In the genomic region with DNA sequence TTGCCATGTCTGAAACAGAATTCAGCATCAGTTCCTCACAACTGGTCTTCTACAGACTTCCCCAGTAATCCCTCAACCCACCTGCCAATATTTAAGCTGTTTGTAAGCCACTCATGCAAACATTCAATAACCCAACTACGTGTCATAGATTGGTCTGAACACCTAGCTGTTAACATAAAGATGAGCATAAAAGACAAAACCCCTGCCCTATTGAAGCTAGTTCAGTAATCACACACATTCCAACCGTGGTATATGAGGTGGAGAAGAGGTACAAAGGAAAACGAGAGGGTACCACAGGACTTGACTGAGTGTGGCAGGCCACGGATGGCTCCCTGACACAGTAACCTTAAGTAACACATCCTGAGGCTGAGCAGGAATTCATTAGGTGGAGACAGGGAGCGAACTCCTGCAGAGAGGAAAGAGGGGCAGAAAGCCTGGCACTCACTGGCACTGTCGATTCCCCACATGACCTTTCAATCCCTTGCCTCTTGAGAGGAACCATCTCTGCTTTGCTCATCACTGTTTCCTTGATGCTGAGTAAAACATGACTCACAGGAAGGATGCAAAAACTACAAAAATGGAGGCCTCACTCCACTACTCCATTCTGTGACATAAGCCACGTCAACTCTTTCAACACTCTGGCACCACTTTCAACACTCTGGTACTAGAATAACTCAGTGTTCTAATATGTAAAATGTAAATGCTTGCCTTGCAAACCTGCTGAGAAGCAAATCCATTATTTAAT, we compare ENCODE assay signal across 9 cellular contexts. TPM values are rescaled to one million over a fixed set of nuclear protein-coding genes. Genes with fewer than 3 reads are reported as not detected.
A peak's percentile ranks its signal among the peaks of the same experiment; 100 is the strongest.
DNase-seq lines count a peak whose midpoint lies in the region; ATAC-seq lines count a peak whose summit lies in the region.
"Had no signal": no experiment of that assay in that cellular context is flagged by ENCODE, and none has a peak within 500 bp of the region (broad histone marks: within the 10 kb centered on the region; RNA-seq: fewer than 3 reads in every experiment).

No MANE protein-coding gene starts in this region.

- H3K36me3 ChIP-seq in SJCRH30 = peaks cover 49% of the 10 kb centered on the region

- peak overlapping the region; percentile 98 for H3K4me3 Mint-ChIP-seq in T-helper 17 cell

- no peaks in the 10 kb centered on the region for H3K27me3 ChIP-seq in SJCRH30

- no peak overlapping the region for H3K4me3 ChIP-seq in SJCRH30

- peak; percentile 40 for DNase-seq in activated CD4-positive, alpha-beta T cell treated with anti-CD3 and anti-CD28 coated beads for 48 hours
- DNase-seq in activated CD4-positive, alpha-beta T cell treated with anti-CD3 and anti-CD28 coated beads, Interleukin-2, amount 50 U/mL, for 4 hours = no peak
- DNase-seq in T-helper 17 cell (no peak), fibroblast of peridontal ligament (ENCODE audit: extremely low read depth) (peak; percentile 79), SJCRH30 (no peak)
- DNase-seq in stimulated activated naive CD8-positive, alpha-beta T cell treated with anti-CD3 and anti-CD28 coated beads, Interleukin-15, Interleukin-2, amounts not matched to agents 100 U/mL and 50 U/mL, for 24 hours = peak; percentile 37
- DNase-seq in activated effector memory CD4-positive, alpha-beta T cell treated with Interleukin-2 at 50 U/mL for 16 hours = no peak
- DNase-seq: NCI-H345 had no signal

- H3K9me3 ChIP-seq in T-helper 17 cell (ENCODE audit: control insufficient read depth, low read length, poor library complexity, severe bottlenecking) (no peaks in the 10 kb centered on the region), SJCRH30 (replicated peaks) (no peaks in the 10 kb centered on the region)

- peaks cover 24% of the 10 kb centered on the region for H3K4me1 Mint-ChIP-seq in T-helper 17 cell

- peak overlapping the region; percentile 98 for H3K27ac Mint-ChIP-seq in T-helper 17 cell

- peaks cover 9% of the 10 kb centered on the region for H3K36me3 Mint-ChIP-seq in T-helper 17 cell (ENCODE audit: low read depth)

- no peaks in the 10 kb centered on the region for H3K27me3 Mint-ChIP-seq in T-helper 17 cell

- H3K27ac ChIP-seq in SJCRH30 = no peak overlapping the region

- no peak for ATAC-seq in T-helper 17 cell
- ATAC-seq in stimulated activated naive CD8-positive, alpha-beta T cell treated with anti-CD3 and anti-CD28 coated beads, Interleukin-15, Interleukin-2, amounts not matched to agents 100 U/mL and 50 U/mL, for 24 hours = peak; percentile 58
- ATAC-seq in GM18868 (IDR thresholded peaks at IDR 0.05; ENCODE audit: unreplicated experiment) = no peak

- no peaks in the 10 kb centered on the region for H3K4me1 ChIP-seq in SJCRH30

RNA-seq across cellular contexts. Expression of a gene that starts 31.3 kb away (rescaled TPM):
- total RNA-seq in T-helper 17 cell = 100 to 1,000 TPM; 117 TPM
- total RNA-seq in SJCRH30 (2014; rRNA removed; shearing (Covaris generic)) = 268 and 271 TPM in 2 replicates

Comparison
In these comparisons a context has a peak if more than half of its experiments do, and no peak if none do; other contexts are left out.
1. DNase-seq: peak in activated CD4-positive, alpha-beta T cell treated with anti-CD3 and anti-CD28 coated beads for 48 hours (single experiment), fibroblast of peridontal ligament (single experiment) and stimulated activated naive CD8-positive, alpha-beta T cell treated with anti-CD3 and anti-CD28 coated beads, Interleukin-15, Interleukin-2, amounts not matched to agents 100 U/mL and 50 U/mL, for 24 hours (single experiment); none in activated CD4-positive, alpha-beta T cell treated with anti-CD3 and anti-CD28 coated beads, Interleukin-2, amount 50 U/mL, for 4 hours (0 of 2), T-helper 17 cell (0 of 3), SJCRH30 (0 of 2) and activated effector memory CD4-positive, alpha-beta T cell treated with Interleukin-2 at 50 U/mL for 16 hours (single experiment).